24 cellular contexts compared by ENCODE assay signal in genomic region chr6:161409353-161409752, GRCh38.
"Had no signal": no experiment of that assay in that cellular context is flagged by ENCODE, and none has a peak within 500 bp of the region (broad histone marks: within the 10 kb centered on the region; RNA-seq: fewer than 3 reads in every experiment).

No MANE protein-coding gene starts in this region.

- H3K36me3 ChIP-seq: transverse colon, uterus had no signal

- H3K4me3 ChIP-seq: body of pancreas, skin epidermis, transverse colon, uterus had no signal

- FAIRE-seq: keratinocyte had no signal

- H3K27ac Mint-ChIP-seq: activated naive CD8-positive, alpha-beta T cell treated with anti-CD3 and anti-CD28 coated beads, Interleukin-2, amount 10 ng/mL, durations not matched to agents 7 days and 5 days; endodermal cell; naive thymus-derived CD4-positive, alpha-beta T cell; progenitor cell of endocrine pancreas; stimulated activated effector memory CD8-positive, alpha-beta T cell treated with anti-CD3 and anti-CD28 coated beads, Interleukin-12 subunit alpha, Interleukin-12 subunit beta, amount 100 ng/mL, for 72 hours; stimulated activated naive CD8-positive, alpha-beta T cell treated with anti-CD3 and anti-CD28 coated beads, Interleukin-15, amount 100 ng/mL, for 72 hours; T-helper 1 cell treated with Interleukin-12 subunit alpha and Interleukin-12 subunit beta and Interleukin-4 antibody, amounts not matched to agents 30 μg/mL and 1 μg/mL, for 36 hours had no signal

- H3K4me3 Mint-ChIP-seq: activated naive CD8-positive, alpha-beta T cell treated with anti-CD3 and anti-CD28 coated beads, Interleukin-2, amount 10 ng/mL, durations not matched to agents 7 days and 5 days; endodermal cell; naive thymus-derived CD4-positive, alpha-beta T cell; neural crest cell; stimulated activated effector memory CD8-positive, alpha-beta T cell treated with anti-CD3 and anti-CD28 coated beads, Interleukin-12 subunit alpha, Interleukin-12 subunit beta, amount 100 ng/mL, for 72 hours; stimulated activated naive CD8-positive, alpha-beta T cell treated with anti-CD3 and anti-CD28 coated beads, Interleukin-15, amount 100 ng/mL, for 72 hours; T-helper 1 cell treated with Interleukin-12 subunit alpha and Interleukin-12 subunit beta and Interleukin-4 antibody, amounts not matched to agents 30 μg/mL and 1 μg/mL, for 36 hours had no signal

- H3K27ac ChIP-seq: body of pancreas, epithelial cell of prostate, skin epidermis, transverse colon, uterus had no signal

- H3K36me3 Mint-ChIP-seq: activated naive CD8-positive, alpha-beta T cell treated with anti-CD3 and anti-CD28 coated beads, Interleukin-2, amount 10 ng/mL, durations not matched to agents 7 days and 5 days; naive thymus-derived CD4-positive, alpha-beta T cell; stimulated activated effector memory CD8-positive, alpha-beta T cell treated with anti-CD3 and anti-CD28 coated beads, Interleukin-12 subunit alpha, Interleukin-12 subunit beta, amount 100 ng/mL, for 72 hours had no signal

- H3K27me3 Mint-ChIP-seq: activated naive CD8-positive, alpha-beta T cell treated with anti-CD3 and anti-CD28 coated beads, Interleukin-2, amount 10 ng/mL, durations not matched to agents 7 days and 5 days; stimulated activated naive CD8-positive, alpha-beta T cell treated with anti-CD3 and anti-CD28 coated beads, Interleukin-15, amount 100 ng/mL, for 72 hours had no signal

- H3K9me3 ChIP-seq: body of pancreas, transverse colon, uterus had no signal

- H3K27me3 ChIP-seq: body of pancreas, transverse colon, uterus had no signal

- DNase-seq: activated CD4-positive, alpha-beta T cell treated with anti-CD3 and anti-CD28 coated beads for 4 hours; activated CD4-positive, alpha-beta T cell treated with anti-CD3 and anti-CD28 coated beads, Interleukin-2, amount 50 U/mL, for 48 hours; activated CD4-positive, CD25-positive, alpha-beta regulatory T cell; activated naive CD4-positive, alpha-beta T cell treated with Interleukin-2 at 50 U/mL for 16 hours; activated naive CD8-positive, alpha-beta T cell treated with anti-CD3 and anti-CD28 coated beads, Interleukin-2, amount 10 ng/mL, durations not matched to agents 7 days and 5 days; activated T-cell treated with anti-CD3 and anti-CD28 coated beads, Interleukin-2, amount 50 U/mL, for 48 hours; amniotic stem cell; body of pancreas; central memory CD4-positive, alpha-beta T cell; cortex of kidney; endodermal cell; naive thymus-derived CD4-positive, alpha-beta T cell; stimulated activated CD4-positive, alpha-beta T cell treated with anti-CD3 and anti-CD28 coated beads, Interleukin-2, amount 100 ng/mL, for 24 hours; stimulated activated naive CD8-positive, alpha-beta T cell treated with anti-CD3 and anti-CD28 coated beads, Interleukin-15, amount 100 ng/mL, for 72 hours; T1000; transverse colon; uterus had no signal

- ATAC-seq: body of pancreas; naive thymus-derived CD4-positive, alpha-beta T cell; stimulated activated naive CD8-positive, alpha-beta T cell treated with anti-CD3 and anti-CD28 coated beads, Interleukin-15, amount 100 ng/mL, for 72 hours had no signal

- H3K4me1 Mint-ChIP-seq: activated naive CD8-positive, alpha-beta T cell treated with anti-CD3 and anti-CD28 coated beads, Interleukin-2, amount 10 ng/mL, durations not matched to agents 7 days and 5 days; naive thymus-derived CD4-positive, alpha-beta T cell; stimulated activated effector memory CD8-positive, alpha-beta T cell treated with anti-CD3 and anti-CD28 coated beads, Interleukin-12 subunit alpha, Interleukin-12 subunit beta, amount 100 ng/mL, for 72 hours; stimulated activated naive CD8-positive, alpha-beta T cell treated with anti-CD3 and anti-CD28 coated beads, Interleukin-15, amount 100 ng/mL, for 72 hours had no signal

- H3K9me3 Mint-ChIP-seq: activated naive CD8-positive, alpha-beta T cell treated with anti-CD3 and anti-CD28 coated beads, Interleukin-2, amount 10 ng/mL, durations not matched to agents 7 days and 5 days; stimulated activated effector memory CD8-positive, alpha-beta T cell treated with anti-CD3 and anti-CD28 coated beads, Interleukin-12 subunit alpha, Interleukin-12 subunit beta, amount 100 ng/mL, for 72 hours; stimulated activated naive CD8-positive, alpha-beta T cell treated with anti-CD3 and anti-CD28 coated beads, Interleukin-15, amount 100 ng/mL, for 72 hours; T-helper 1 cell treated with Interleukin-12 subunit alpha and Interleukin-12 subunit beta and Interleukin-4 antibody, amounts not matched to agents 30 μg/mL and 1 μg/mL, for 36 hours had no signal

- H3K4me1 ChIP-seq: transverse colon, uterus had no signal
